1 cellular context compared by ENCODE assay signal in the genomic region with DNA sequence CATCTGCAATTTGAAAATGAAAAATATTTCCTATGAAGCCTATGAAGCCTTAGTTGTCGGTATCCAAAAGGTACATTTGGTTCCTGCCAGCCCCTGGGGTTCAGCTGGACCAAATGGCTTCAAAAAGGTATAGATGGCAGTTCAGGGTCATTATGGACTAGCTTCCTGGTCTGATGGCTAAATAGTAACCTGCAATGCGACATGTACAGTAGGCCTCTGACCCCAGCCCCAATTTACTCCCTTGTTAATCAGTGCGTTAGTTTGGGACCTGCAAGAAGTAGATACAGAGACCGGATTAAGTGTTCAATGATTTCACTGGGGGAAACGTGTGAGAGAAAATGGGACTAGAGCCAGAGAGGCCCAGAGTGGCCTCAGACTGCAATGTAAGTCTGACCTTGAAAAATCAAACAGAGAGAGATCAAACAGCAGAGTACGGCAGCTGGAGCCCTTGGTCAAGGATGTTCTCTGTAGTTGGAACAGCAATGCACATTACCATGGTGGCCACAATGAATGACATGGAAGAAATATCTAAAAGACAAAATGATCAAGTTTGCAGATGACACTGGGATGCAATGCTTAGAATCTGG.
TF ChIP-seq lines count a peak whose summit lies in the region.

No MANE protein-coding gene starts in this region.

TF ChIP-seq in HepG2, 621 proteins besides CTCF, POLR2A, EP300 and RAD21 (continued from another document and continues in another):
- TF ChIP-seq ZNF547 (CRISPR knock-in tag; IDR thresholded peaks at IDR 0.05) = no peak
- TF ChIP-seq GPN1 (CRISPR knock-in tag; IDR thresholded peaks at IDR 0.05; ENCODE audit: borderline replicate concordance) = no peak
- peak; percentile 53; the same call in 1 of the 2 replicates for TF ChIP-seq NR2F2 (IDR thresholded peaks at IDR 0.05; ENCODE audit: borderline replicate concordance, low read depth)
- peak; percentile 87 for TF ChIP-seq ZMYM2 (CRISPR knock-in tag; IDR thresholded peaks at IDR 0.05)
- TF ChIP-seq, protein P1, sequence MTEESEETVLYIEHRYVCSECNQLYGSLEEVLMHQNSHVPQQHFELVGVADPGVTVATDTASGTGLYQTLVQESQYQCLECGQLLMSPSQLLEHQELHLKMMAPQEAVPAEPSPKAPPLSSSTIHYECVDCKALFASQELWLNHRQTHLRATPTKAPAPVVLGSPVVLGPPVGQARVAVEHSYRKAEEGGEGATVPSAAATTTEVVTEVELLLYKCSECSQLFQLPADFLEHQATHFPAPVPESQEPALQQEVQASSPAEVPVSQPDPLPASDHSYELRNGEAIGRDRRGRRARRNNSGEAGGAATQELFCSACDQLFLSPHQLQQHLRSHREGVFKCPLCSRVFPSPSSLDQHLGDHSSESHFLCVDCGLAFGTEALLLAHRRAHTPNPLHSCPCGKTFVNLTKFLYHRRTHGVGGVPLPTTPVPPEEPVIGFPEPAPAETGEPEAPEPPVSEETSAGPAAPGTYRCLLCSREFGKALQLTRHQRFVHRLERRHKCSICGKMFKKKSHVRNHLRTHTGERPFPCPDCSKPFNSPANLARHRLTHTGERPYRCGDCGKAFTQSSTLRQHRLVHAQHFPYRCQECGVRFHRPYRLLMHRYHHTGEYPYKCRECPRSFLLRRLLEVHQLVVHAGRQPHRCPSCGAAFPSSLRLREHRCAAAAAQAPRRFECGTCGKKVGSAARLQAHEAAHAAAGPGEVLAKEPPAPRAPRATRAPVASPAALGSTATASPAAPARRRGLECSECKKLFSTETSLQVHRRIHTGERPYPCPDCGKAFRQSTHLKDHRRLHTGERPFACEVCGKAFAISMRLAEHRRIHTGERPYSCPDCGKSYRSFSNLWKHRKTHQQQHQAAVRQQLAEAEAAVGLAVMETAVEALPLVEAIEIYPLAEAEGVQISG (CRISPR knock-in tag; IDR thresholded peaks at IDR 0.05) = 0 out of 2 replicates have a peak, but pooled peaks have one; percentile 33
- peak; percentile 72 for TF ChIP-seq GFI1 (CRISPR knock-in tag; IDR thresholded peaks at IDR 0.05; ENCODE audit: borderline replicate concordance)
- TF ChIP-seq ZC3H13 (CRISPR knock-in tag; IDR thresholded peaks at IDR 0.05) = no peak
- TF ChIP-seq ZNF549 (CRISPR knock-in tag; IDR thresholded peaks at IDR 0.05) = no peak
- no peak for TF ChIP-seq ELF4 (CRISPR knock-in tag; IDR thresholded peaks at IDR 0.05; ENCODE audit: borderline replicate concordance)
- no peak for TF ChIP-seq ZNF781 (CRISPR knock-in tag; IDR thresholded peaks at IDR 0.05; ENCODE audit: borderline replicate concordance, not compliant biosample characterization)
- no peak for TF ChIP-seq KLF6 (CRISPR knock-in tag; IDR thresholded peaks at IDR 0.05)
- no peak for TF ChIP-seq ZNF282 (IDR thresholded peaks at IDR 0.05; ENCODE audit: partially characterized antibody)
- TF ChIP-seq KAT2B (IDR thresholded peaks at IDR 0.05; ENCODE audit: borderline replicate concordance, low read depth, low read length) = no peak
- 0 out of 2 replicates have a peak, but pooled peaks have one; percentile 44 for TF ChIP-seq MIXL1 (CRISPR knock-in tag; IDR thresholded peaks at IDR 0.05)
- no peak for TF ChIP-seq PCBP1 (IDR thresholded peaks at IDR 0.05; ENCODE audit: borderline replicate concordance, low read depth, low read length)
- TF ChIP-seq KLF11 (CRISPR knock-in tag; IDR thresholded peaks at IDR 0.05) = no peak
- TF ChIP-seq ARHGAP35 (CRISPR knock-in tag; IDR thresholded peaks at IDR 0.05; ENCODE audit: borderline replicate concordance) = no peak
- TF ChIP-seq ISX (CRISPR knock-in tag; conservative IDR thresholded peaks at IDR 0.05) = no peak
- TF ChIP-seq MTA3 (CRISPR knock-in tag; IDR thresholded peaks at IDR 0.05) = no peak
- TF ChIP-seq HOXA3 (CRISPR knock-in tag; IDR thresholded peaks at IDR 0.05) = peak; percentile 53
- no peak for TF ChIP-seq ZFP82 (CRISPR knock-in tag; IDR thresholded peaks at IDR 0.05; ENCODE audit: borderline replicate concordance)
- TF ChIP-seq U2AF2 (IDR thresholded peaks at IDR 0.05; ENCODE audit: low read depth, low read length) = no peak
- TF ChIP-seq, protein P2, sequence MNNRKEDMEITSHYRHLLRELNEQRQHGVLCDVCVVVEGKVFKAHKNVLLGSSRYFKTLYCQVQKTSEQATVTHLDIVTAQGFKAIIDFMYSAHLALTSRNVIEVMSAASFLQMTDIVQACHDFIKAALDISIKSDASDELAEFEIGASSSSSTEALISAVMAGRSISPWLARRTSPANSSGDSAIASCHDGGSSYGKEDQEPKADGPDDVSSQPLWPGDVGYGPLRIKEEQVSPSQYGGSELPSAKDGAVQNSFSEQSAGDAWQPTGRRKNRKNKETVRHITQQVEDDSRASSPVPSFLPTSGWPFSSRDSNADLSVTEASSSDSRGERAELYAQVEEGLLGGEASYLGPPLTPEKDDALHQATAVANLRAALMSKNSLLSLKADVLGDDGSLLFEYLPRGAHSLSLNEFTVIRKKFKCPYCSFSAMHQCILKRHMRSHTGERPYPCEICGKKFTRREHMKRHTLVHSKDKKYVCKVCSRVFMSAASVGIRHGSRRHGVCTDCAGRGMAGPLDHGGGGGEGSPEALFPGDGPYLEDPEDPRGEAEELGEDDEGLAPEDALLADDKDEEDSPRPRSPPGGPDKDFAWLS (CRISPR knock-in tag; IDR thresholded peaks at IDR 0.05; ENCODE audit: borderline replicate concordance) = no peak
- TF ChIP-seq ZNF136 (CRISPR knock-in tag; IDR thresholded peaks at IDR 0.05; ENCODE audit: low read depth) = no peak
- TF ChIP-seq, protein P3, sequence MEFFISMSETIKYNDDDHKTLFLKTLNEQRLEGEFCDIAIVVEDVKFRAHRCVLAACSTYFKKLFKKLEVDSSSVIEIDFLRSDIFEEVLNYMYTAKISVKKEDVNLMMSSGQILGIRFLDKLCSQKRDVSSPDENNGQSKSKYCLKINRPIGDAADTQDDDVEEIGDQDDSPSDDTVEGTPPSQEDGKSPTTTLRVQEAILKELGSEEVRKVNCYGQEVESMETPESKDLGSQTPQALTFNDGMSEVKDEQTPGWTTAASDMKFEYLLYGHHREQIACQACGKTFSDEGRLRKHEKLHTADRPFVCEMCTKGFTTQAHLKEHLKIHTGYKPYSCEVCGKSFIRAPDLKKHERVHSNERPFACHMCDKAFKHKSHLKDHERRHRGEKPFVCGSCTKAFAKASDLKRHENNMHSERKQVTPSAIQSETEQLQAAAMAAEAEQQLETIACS (CRISPR knock-in tag; IDR thresholded peaks at IDR 0.05) = no peak
- no peak for TF ChIP-seq ZKSCAN1 (IDR thresholded peaks at IDR 0.05; ENCODE audit: low read length)
- peak; percentile 64; the same call in 1 of the 2 replicates for TF ChIP-seq ADNP (CRISPR knock-in tag; IDR thresholded peaks at IDR 0.05)
- 0 out of 2 replicates have a peak, but pooled peaks have one; percentile 10 for TF ChIP-seq ZFY (CRISPR knock-in tag; IDR thresholded peaks at IDR 0.05)
- TF ChIP-seq, protein P4, sequence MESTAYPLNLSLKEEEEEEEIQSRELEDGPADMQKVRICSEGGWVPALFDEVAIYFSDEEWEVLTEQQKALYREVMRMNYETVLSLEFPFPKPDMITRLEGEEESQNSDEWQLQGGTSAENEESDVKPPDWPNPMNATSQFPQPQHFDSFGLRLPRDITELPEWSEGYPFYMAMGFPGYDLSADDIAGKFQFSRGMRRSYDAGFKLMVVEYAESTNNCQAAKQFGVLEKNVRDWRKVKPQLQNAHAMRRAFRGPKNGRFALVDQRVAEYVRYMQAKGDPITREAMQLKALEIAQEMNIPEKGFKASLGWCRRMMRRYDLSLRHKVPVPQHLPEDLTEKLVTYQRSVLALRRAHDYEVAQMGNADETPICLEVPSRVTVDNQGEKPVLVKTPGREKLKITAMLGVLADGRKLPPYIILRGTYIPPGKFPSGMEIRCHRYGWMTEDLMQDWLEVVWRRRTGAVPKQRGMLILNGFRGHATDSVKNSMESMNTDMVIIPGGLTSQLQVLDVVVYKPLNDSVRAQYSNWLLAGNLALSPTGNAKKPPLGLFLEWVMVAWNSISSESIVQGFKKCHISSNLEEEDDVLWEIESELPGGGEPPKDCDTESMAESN (CRISPR knock-in tag; conservative IDR thresholded peaks at IDR 0.05) = no peak
- no peak for TF ChIP-seq ZFP41 (CRISPR knock-in tag; IDR thresholded peaks at IDR 0.05; ENCODE audit: borderline replicate concordance)
- no peak for TF ChIP-seq AKAP8 (CRISPR knock-in tag; IDR thresholded peaks at IDR 0.05)
- TF ChIP-seq ZNF234 (CRISPR knock-in tag; conservative IDR thresholded peaks at IDR 0.05) = no peak
- TF ChIP-seq ZNF335 (CRISPR knock-in tag; IDR thresholded peaks at IDR 0.05) = no peak
- TF ChIP-seq ZNF619 (CRISPR knock-in tag; IDR thresholded peaks at IDR 0.05) = no peak
- TF ChIP-seq, protein P5, sequence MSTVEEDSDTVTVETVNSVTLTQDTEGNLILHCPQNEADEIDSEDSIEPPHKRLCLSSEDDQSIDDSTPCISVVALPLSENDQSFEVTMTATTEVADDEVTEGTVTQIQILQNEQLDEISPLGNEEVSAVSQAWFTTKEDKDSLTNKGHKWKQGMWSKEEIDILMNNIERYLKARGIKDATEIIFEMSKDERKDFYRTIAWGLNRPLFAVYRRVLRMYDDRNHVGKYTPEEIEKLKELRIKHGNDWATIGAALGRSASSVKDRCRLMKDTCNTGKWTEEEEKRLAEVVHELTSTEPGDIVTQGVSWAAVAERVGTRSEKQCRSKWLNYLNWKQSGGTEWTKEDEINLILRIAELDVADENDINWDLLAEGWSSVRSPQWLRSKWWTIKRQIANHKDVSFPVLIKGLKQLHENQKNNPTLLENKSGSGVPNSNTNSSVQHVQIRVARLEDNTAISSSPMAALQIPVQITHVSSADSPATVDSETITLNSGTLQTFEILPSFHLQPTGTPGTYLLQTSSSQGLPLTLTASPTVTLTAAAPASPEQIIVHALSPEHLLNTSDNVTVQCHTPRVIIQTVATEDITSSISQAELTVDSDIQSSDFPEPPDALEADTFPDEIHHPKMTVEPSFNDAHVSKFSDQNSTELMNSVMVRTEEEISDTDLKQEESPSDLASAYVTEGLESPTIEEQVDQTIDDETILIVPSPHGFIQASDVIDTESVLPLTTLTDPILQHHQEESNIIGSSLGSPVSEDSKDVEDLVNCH (CRISPR knock-in tag; IDR thresholded peaks at IDR 0.05) = no peak
- TF ChIP-seq NFE2L1 (CRISPR knock-in tag; IDR thresholded peaks at IDR 0.05; ENCODE audit: borderline replicate concordance) = no peak
- TF ChIP-seq NONO (IDR thresholded peaks at IDR 0.05) = no peak
- TF ChIP-seq NONO (CRISPR knock-in tag; conservative IDR thresholded peaks at IDR 0.05) = no peak
- TF ChIP-seq, protein P6, sequence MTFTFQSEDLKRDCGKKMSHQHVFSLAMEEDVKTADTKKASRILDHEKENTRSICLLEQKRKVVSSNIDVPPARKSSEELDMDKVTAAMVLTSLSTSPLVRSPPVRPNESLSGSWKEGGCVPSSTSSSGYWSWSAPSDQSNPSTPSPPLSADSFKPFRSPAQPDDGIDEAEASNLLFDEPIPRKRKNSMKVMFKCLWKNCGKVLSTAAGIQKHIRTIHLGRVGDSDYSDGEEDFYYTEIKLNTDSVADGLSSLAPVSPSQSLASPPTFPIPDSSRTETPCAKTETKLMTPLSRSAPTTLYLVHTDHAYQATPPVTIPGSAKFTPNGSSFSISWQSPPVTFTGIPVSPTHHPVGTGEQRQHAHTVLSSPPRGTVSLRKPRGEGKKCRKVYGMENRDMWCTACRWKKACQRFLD (CRISPR knock-in tag; IDR thresholded peaks at IDR 0.05; ENCODE audit: borderline replicate concordance) = no peak
- TF ChIP-seq ZSCAN31 (CRISPR knock-in tag; IDR thresholded peaks at IDR 0.05; ENCODE audit: low read depth) = no peak
- TF ChIP-seq, protein P7, sequence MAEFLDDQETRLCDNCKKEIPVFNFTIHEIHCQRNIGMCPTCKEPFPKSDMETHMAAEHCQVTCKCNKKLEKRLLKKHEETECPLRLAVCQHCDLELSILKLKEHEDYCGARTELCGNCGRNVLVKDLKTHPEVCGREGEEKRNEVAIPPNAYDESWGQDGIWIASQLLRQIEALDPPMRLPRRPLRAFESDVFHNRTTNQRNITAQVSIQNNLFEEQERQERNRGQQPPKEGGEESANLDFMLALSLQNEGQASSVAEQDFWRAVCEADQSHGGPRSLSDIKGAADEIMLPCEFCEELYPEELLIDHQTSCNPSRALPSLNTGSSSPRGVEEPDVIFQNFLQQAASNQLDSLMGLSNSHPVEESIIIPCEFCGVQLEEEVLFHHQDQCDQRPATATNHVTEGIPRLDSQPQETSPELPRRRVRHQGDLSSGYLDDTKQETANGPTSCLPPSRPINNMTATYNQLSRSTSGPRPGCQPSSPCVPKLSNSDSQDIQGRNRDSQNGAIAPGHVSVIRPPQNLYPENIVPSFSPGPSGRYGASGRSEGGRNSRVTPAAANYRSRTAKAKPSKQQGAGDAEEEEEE (CRISPR knock-in tag; IDR thresholded peaks at IDR 0.05; ENCODE audit: borderline replicate concordance) = no peak
- TF ChIP-seq, protein P8, sequence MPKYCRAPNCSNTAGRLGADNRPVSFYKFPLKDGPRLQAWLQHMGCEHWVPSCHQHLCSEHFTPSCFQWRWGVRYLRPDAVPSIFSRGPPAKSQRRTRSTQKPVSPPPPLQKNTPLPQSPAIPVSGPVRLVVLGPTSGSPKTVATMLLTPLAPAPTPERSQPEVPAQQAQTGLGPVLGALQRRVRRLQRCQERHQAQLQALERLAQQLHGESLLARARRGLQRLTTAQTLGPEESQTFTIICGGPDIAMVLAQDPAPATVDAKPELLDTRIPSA (CRISPR knock-in tag; IDR thresholded peaks at IDR 0.05; ENCODE audit: borderline replicate concordance) = no peak
- no peak for TF ChIP-seq ZNF850 (CRISPR knock-in tag; conservative IDR thresholded peaks at IDR 0.05)
- no peak for TF ChIP-seq HES4 (CRISPR knock-in tag; IDR thresholded peaks at IDR 0.05; ENCODE audit: borderline replicate concordance)
- no peak for TF ChIP-seq KMT2A (CRISPR knock-in tag; IDR thresholded peaks at IDR 0.05)
- TF ChIP-seq ZZZ3 (CRISPR knock-in tag; IDR thresholded peaks at IDR 0.05; ENCODE audit: borderline replicate concordance) = no peak
- TF ChIP-seq, protein P9, sequence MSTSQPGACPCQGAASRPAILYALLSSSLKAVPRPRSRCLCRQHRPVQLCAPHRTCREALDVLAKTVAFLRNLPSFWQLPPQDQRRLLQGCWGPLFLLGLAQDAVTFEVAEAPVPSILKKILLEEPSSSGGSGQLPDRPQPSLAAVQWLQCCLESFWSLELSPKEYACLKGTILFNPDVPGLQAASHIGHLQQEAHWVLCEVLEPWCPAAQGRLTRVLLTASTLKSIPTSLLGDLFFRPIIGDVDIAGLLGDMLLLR (CRISPR knock-in tag; IDR thresholded peaks at IDR 0.05) = no peak
- TF ChIP-seq, protein P10, sequence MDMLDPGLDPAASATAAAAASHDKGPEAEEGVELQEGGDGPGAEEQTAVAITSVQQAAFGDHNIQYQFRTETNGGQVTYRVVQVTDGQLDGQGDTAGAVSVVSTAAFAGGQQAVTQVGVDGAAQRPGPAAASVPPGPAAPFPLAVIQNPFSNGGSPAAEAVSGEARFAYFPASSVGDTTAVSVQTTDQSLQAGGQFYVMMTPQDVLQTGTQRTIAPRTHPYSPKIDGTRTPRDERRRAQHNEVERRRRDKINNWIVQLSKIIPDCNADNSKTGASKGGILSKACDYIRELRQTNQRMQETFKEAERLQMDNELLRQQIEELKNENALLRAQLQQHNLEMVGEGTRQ (IDR thresholded peaks at IDR 0.05; ENCODE audit: low read depth, low read length) = no peak
- TF ChIP-seq, protein P10 (CRISPR knock-in tag; IDR thresholded peaks at IDR 0.05; ENCODE audit: borderline replicate concordance) = no peak
- TF ChIP-seq HOXD1 (CRISPR knock-in tag; IDR thresholded peaks at IDR 0.05) = no peak
